Comparison of ENCODE assay signal across 1 cellular context in the genomic region with DNA sequence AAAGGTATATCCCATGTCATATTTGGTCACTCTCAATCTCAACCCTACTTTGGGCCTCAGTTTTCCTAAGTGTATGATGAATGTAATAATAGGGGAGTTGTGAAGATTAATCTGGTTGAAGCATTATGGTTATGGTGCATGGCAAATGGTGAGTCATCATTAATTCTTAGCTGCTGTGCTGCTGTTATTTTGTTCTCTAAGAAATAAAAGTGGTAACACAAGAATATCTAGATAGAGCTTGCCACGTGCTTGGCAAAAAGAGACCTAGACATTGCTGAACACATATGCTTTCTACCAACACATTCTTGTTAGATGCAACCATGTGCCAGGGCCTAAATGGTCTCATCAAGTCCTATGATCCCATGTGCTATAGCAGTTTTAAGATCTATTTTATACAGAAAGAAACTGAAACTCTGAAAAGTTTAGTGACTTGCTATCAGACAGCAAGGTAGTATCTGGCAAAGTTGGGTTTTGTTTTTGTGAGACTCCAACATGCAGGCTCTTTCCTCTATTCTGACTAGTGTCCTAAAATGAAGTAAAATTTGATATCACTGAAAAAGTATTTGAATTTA.
TF ChIP-seq lines count a peak whose summit lies in the region.

No MANE protein-coding gene starts in this region.

TF ChIP-seq in HepG2, 621 proteins besides CTCF, POLR2A, EP300 and RAD21 (continued from another document):
- TF ChIP-seq, protein P1, sequence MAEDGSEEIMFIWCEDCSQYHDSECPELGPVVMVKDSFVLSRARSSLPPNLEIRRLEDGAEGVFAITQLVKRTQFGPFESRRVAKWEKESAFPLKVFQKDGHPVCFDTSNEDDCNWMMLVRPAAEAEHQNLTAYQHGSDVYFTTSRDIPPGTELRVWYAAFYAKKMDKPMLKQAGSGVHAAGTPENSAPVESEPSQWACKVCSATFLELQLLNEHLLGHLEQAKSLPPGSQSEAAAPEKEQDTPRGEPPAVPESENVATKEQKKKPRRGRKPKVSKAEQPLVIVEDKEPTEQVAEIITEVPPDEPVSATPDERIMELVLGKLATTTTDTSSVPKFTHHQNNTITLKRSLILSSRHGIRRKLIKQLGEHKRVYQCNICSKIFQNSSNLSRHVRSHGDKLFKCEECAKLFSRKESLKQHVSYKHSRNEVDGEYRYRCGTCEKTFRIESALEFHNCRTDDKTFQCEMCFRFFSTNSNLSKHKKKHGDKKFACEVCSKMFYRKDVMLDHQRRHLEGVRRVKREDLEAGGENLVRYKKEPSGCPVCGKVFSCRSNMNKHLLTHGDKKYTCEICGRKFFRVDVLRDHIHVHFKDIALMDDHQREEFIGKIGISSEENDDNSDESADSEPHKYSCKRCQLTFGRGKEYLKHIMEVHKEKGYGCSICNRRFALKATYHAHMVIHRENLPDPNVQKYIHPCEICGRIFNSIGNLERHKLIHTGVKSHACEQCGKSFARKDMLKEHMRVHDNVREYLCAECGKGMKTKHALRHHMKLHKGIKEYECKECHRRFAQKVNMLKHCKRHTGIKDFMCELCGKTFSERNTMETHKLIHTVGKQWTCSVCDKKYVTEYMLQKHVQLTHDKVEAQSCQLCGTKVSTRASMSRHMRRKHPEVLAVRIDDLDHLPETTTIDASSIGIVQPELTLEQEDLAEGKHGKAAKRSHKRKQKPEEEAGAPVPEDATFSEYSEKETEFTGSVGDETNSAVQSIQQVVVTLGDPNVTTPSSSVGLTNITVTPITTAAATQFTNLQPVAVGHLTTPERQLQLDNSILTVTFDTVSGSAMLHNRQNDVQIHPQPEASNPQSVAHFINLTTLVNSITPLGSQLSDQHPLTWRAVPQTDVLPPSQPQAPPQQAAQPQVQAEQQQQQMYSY (CRISPR knock-in tag; IDR thresholded peaks at IDR 0.05): no peak
- TF ChIP-seq, protein P2, sequence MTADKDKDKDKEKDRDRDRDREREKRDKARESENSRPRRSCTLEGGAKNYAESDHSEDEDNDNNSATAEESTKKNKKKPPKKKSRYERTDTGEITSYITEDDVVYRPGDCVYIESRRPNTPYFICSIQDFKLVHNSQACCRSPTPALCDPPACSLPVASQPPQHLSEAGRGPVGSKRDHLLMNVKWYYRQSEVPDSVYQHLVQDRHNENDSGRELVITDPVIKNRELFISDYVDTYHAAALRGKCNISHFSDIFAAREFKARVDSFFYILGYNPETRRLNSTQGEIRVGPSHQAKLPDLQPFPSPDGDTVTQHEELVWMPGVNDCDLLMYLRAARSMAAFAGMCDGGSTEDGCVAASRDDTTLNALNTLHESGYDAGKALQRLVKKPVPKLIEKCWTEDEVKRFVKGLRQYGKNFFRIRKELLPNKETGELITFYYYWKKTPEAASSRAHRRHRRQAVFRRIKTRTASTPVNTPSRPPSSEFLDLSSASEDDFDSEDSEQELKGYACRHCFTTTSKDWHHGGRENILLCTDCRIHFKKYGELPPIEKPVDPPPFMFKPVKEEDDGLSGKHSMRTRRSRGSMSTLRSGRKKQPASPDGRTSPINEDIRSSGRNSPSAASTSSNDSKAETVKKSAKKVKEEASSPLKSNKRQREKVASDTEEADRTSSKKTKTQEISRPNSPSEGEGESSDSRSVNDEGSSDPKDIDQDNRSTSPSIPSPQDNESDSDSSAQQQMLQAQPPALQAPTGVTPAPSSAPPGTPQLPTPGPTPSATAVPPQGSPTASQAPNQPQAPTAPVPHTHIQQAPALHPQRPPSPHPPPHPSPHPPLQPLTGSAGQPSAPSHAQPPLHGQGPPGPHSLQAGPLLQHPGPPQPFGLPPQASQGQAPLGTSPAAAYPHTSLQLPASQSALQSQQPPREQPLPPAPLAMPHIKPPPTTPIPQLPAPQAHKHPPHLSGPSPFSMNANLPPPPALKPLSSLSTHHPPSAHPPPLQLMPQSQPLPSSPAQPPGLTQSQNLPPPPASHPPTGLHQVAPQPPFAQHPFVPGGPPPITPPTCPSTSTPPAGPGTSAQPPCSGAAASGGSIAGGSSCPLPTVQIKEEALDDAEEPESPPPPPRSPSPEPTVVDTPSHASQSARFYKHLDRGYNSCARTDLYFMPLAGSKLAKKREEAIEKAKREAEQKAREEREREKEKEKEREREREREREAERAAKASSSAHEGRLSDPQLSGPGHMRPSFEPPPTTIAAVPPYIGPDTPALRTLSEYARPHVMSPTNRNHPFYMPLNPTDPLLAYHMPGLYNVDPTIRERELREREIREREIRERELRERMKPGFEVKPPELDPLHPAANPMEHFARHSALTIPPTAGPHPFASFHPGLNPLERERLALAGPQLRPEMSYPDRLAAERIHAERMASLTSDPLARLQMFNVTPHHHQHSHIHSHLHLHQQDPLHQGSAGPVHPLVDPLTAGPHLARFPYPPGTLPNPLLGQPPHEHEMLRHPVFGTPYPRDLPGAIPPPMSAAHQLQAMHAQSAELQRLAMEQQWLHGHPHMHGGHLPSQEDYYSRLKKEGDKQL (CRISPR knock-in tag; IDR thresholded peaks at IDR 0.05; ENCODE audit: low read depth): no peak
- TF ChIP-seq ZFP36 (IDR thresholded peaks at IDR 0.05; ENCODE audit: borderline replicate concordance, low read depth, low read length, partially characterized antibody) (no peak), IRX3 (CRISPR knock-in tag; IDR thresholded peaks at IDR 0.05; ENCODE audit: borderline replicate concordance, low read depth) (no peak), SIN3B (IDR thresholded peaks at IDR 0.05; ENCODE audit: low read length) (no peak), HOXA5 (CRISPR knock-in tag; IDR thresholded peaks at IDR 0.05) (no peak)
- TF ChIP-seq, protein P3, sequence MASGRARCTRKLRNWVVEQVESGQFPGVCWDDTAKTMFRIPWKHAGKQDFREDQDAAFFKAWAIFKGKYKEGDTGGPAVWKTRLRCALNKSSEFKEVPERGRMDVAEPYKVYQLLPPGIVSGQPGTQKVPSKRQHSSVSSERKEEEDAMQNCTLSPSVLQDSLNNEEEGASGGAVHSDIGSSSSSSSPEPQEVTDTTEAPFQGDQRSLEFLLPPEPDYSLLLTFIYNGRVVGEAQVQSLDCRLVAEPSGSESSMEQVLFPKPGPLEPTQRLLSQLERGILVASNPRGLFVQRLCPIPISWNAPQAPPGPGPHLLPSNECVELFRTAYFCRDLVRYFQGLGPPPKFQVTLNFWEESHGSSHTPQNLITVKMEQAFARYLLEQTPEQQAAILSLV (CRISPR knock-in tag; IDR thresholded peaks at IDR 0.05; ENCODE audit: borderline replicate concordance): no peak
